ENCODE assay signal across 27 cellular contexts in genomic region chr11:130175898-130176297, GRCh38. TPM values are rescaled to one million over a fixed set of nuclear protein-coding genes. Genes with fewer than 3 reads are reported as not detected.
"Had no signal": no experiment of that assay in that cellular context is flagged by ENCODE, and none has a peak within 500 bp of the region (broad histone marks: within the 10 kb centered on the region; RNA-seq: fewer than 3 reads in every experiment).

No MANE protein-coding gene starts in this region.

- H3K4me3 Mint-ChIP-seq: activated CD4-positive, alpha-beta T cell treated with anti-CD3 and anti-CD28 coated beads, Interleukin-2, amount 10 ng/mL, durations not matched to agents 7 days and 5 days; activated CD8-positive, alpha-beta T cell treated with anti-CD3 and anti-CD28 coated beads for 36 hours; activated naive CD8-positive, alpha-beta T cell; activated T-cell treated with anti-CD3 and anti-CD28 coated beads, Interleukin-2, amount 50 U/mL, for 72 hours; nephron; T-helper 17 cell had no signal

- H3K36me3 Mint-ChIP-seq: activated naive CD8-positive, alpha-beta T cell had no signal

- H2AFZ ChIP-seq: parathyroid adenoma had no signal

- H3K9me3 ChIP-seq: esophagus squamous epithelium, mucosa of descending colon, psoas muscle had no signal

- DNase-seq: activated CD4-positive, alpha-beta T cell treated with anti-CD3 and anti-CD28 coated beads for 1 hour; activated CD4-positive, alpha-beta T cell treated with anti-CD3 and anti-CD28 coated beads, Interleukin-2, amount 10 ng/mL, durations not matched to agents 7 days and 5 days; activated CD8-positive, alpha-beta T cell treated with anti-CD3 and anti-CD28 coated beads for 36 hours; activated naive CD4-positive, alpha-beta T cell treated with Interleukin-2 at 50 U/mL for 16 hours; activated T-cell treated with anti-CD3 and anti-CD28 coated beads for 4 hours; activated T-cell treated with anti-CD3 and anti-CD28 coated beads, Interleukin-2, amount 50 U/mL, for 72 hours; anterior cingulate cortex; dermis blood vessel endothelial cell; effector CD8-positive, alpha-beta T cell; esophagus squamous epithelium; glutamatergic neuron; left ventricle myocardium inferior; psoas muscle; stimulated activated CD4-positive, alpha-beta T cell treated with anti-CD3 and anti-CD28 coated beads, Interleukin-1b, Interleukin-23, amount 100 ng/mL, for 48 hours; stimulated activated naive CD4-positive, alpha-beta T cell; T-helper 17 cell; T1000 had no signal

- H3K27ac ChIP-seq: epithelial cell of prostate, esophagus squamous epithelium, left ventricle myocardium inferior, parathyroid adenoma, psoas muscle, tibial nerve had no signal

- H3K36me3 ChIP-seq: left ventricle myocardium inferior, tibial nerve had no signal

- H3K27me3 ChIP-seq: esophagus squamous epithelium, tibial nerve had no signal

- H3K27ac Mint-ChIP-seq: activated CD4-positive, alpha-beta T cell treated with anti-CD3 and anti-CD28 coated beads, Interleukin-2, amount 10 ng/mL, durations not matched to agents 7 days and 5 days; activated CD8-positive, alpha-beta T cell treated with anti-CD3 and anti-CD28 coated beads for 36 hours; activated naive CD8-positive, alpha-beta T cell; activated T-cell treated with anti-CD3 and anti-CD28 coated beads, Interleukin-2, amount 50 U/mL, for 72 hours; nephron; T-helper 17 cell had no signal

- H3K4me2 ChIP-seq: smooth muscle cell had no signal

- H3K4me3 ChIP-seq: esophagus squamous epithelium, left ventricle myocardium inferior, lung, mucosa of descending colon, psoas muscle, smooth muscle cell, tibial nerve had no signal

- H3K4me1 Mint-ChIP-seq: activated CD4-positive, alpha-beta T cell treated with anti-CD3 and anti-CD28 coated beads, Interleukin-2, amount 10 ng/mL, durations not matched to agents 7 days and 5 days had no signal

RNA-seq across cellular contexts. Expression of gene ST14, which starts 16.3 kb away (rescaled TPM):
- total RNA-seq: activated CD4-positive, alpha-beta T cell treated with anti-CD3 and anti-CD28 coated beads, Interleukin-2, amount 10 ng/mL, durations not matched to agents 7 days and 5 days; activated CD8-positive, alpha-beta T cell treated with anti-CD3 and anti-CD28 coated beads for 36 hours; activated T-cell treated with anti-CD3 and anti-CD28 coated beads, Interleukin-2, amount 50 U/mL, for 72 hours; frontal cortex; myocyte had no signal
